In the genomic region with DNA sequence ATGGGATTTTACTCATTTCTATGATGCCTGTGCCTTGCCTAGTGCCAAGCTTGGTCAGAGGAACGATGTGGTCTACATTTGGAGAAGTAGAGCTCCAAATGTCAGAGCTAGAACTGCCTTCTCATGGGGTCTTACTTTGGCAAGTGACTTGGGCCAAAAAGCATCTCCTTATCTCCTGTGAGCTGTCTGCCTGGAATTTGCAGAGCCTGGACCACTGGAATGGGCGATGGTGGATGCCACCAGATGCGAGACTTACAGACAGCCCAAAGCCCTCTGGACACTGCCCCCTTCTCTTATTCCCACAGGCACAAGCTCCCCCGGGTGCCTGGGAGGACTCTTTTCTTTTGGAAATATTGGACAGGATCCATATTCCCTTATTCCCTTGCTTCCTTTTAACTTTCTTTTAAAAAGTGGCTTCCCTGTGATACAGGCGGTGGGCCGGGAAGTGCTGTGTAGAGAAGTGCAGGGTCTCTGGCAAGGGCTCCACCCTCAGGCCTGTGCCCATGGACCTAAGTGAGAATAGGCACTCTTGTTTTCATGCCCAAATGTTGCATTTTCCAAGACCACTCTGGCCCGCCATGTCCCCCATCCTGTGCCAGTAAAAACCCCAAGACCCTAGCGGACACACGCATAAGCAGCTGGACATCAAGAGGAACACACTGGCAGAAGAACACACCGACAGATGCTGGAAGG, we compare ENCODE assay signal across 15 cellular contexts.
"Had no signal": no experiment of that assay in that cellular context is flagged by ENCODE, and none has a peak within 500 bp of the region (broad histone marks: within the 10 kb centered on the region; RNA-seq: fewer than 3 reads in every experiment).

No MANE protein-coding gene starts in this region.

- H3K4me1 Mint-ChIP-seq: activated naive CD4-positive, alpha-beta T cell treated with anti-CD3 and anti-CD28 coated beads, Interleukin-2, amount 50 U/mL, for 24 hours; memory B cell had no signal

- H3K27ac Mint-ChIP-seq: activated naive CD4-positive, alpha-beta T cell treated with anti-CD3 and anti-CD28 coated beads, Interleukin-2, amount 50 U/mL, for 24 hours; activated T-cell treated with anti-CD3 and anti-CD28 coated beads, Interleukin-2, amount 50 U/mL, for 72 hours; memory B cell; naive thymus-derived CD4-positive, alpha-beta T cell had no signal

- DNase-seq: activated CD8-positive, alpha-beta memory T cell treated with anti-CD3 and anti-CD28 coated beads for 24 hours; activated gamma-delta T cell; activated T-cell treated with anti-CD3 and anti-CD28 coated beads, Interleukin-2, amount 50 U/mL, for 72 hours; central memory CD4-positive, alpha-beta T cell; heart right ventricle; mucosa of descending colon; naive thymus-derived CD4-positive, alpha-beta T cell; spleen; stimulated activated CD8-positive, alpha-beta memory T cell treated with anti-CD3 and anti-CD28 coated beads, Interleukin-4, amount 100 ng/mL, for 48 hours; stimulated activated naive CD4-positive, alpha-beta T cell; T1000 had no signal

- H3K36me3 Mint-ChIP-seq: activated naive CD4-positive, alpha-beta T cell treated with anti-CD3 and anti-CD28 coated beads, Interleukin-2, amount 50 U/mL, for 24 hours; memory B cell; naive thymus-derived CD4-positive, alpha-beta T cell had no signal

- H3K9me3 Mint-ChIP-seq: activated naive CD4-positive, alpha-beta T cell treated with anti-CD3 and anti-CD28 coated beads, Interleukin-2, amount 50 U/mL, for 24 hours had no signal

- ATAC-seq: activated CD4-positive, CD25-positive, alpha-beta regulatory T cell treated with anti-CD3 and anti-CD28 coated beads, Interleukin-2, amount 50 U/mL, for 24 hours; activated T-cell treated with anti-CD3 and anti-CD28 coated beads, Interleukin-2, amount 50 U/mL, for 72 hours; gastroesophageal sphincter; naive thymus-derived CD4-positive, alpha-beta T cell had no signal

- H3K4me3 Mint-ChIP-seq: activated naive CD4-positive, alpha-beta T cell treated with anti-CD3 and anti-CD28 coated beads, Interleukin-2, amount 50 U/mL, for 24 hours; activated T-cell treated with anti-CD3 and anti-CD28 coated beads, Interleukin-2, amount 50 U/mL, for 72 hours; memory B cell; naive thymus-derived CD4-positive, alpha-beta T cell had no signal

- H3K27me3 Mint-ChIP-seq: activated naive CD4-positive, alpha-beta T cell treated with anti-CD3 and anti-CD28 coated beads, Interleukin-2, amount 50 U/mL, for 24 hours; memory B cell; naive thymus-derived CD4-positive, alpha-beta T cell had no signal
